Comparison of ENCODE assay signal across 14 cellular contexts in genomic region chr21:46160563-46161179, GRCh38. TPM values are rescaled to one million over a fixed set of nuclear protein-coding genes. Genes with fewer than 3 reads are reported as not detected.
DNase-seq lines count a peak whose midpoint lies in the region; ATAC-seq and TF ChIP-seq lines count a peak whose summit lies in the region.
"Had no signal": no experiment of that assay in that cellular context is flagged by ENCODE, and none has a peak within 500 bp of the region (broad histone marks: within the 10 kb centered on the region; RNA-seq: fewer than 3 reads in every experiment).

No MANE protein-coding gene starts in this region.

- intact Hi-C loops in colonic mucosa (cut with DNase I), result no loop called here

- H3K9me3 ChIP-seq in colonic mucosa, result no peaks in the 10 kb centered on the region
- H3K9me3 ChIP-seq in parathyroid adenoma (ENCODE audit: control insufficient read depth, low read length), result no peaks in the 10 kb centered on the region

- H2AFZ ChIP-seq in parathyroid adenoma, result peak overlapping the region; percentile 58

- H3K4me2 ChIP-seq in parathyroid adenoma (ENCODE audit: low read length), result no peak overlapping the region

- H3K9ac ChIP-seq in colonic mucosa (ENCODE audit: low read depth in 2 of 2, low read length in 2 of 2) (no peak overlapping the region), parathyroid adenoma (no peak overlapping the region)

- TF ChIP-seq CTCF in GM06990 (IDR thresholded peaks at IDR 0.05; ENCODE audit: insufficient read depth, low read length, poor library complexity, severe bottlenecking), result no peak
- no peak for TF ChIP-seq CTCF in colonic mucosa (IDR thresholded peaks at IDR 0.05)
- no peak for TF ChIP-seq CTCF in parathyroid adenoma (IDR thresholded peaks at IDR 0.05)

- H3K79me2 ChIP-seq in parathyroid adenoma, result no peaks in the 10 kb centered on the region

- H3K27ac ChIP-seq in colonic mucosa (no peak overlapping the region), parathyroid adenoma (no peak overlapping the region)

- H3K27me3 ChIP-seq in GM06990 (replicated peaks; ENCODE audit: control insufficient read depth, insufficient read depth, low read length), result no peaks in the 10 kb centered on the region
- H3K27me3 ChIP-seq in colonic mucosa, result no peaks in the 10 kb centered on the region
- H3K27me3 ChIP-seq in parathyroid adenoma (ENCODE audit: control insufficient read depth, insufficient read depth, low read length), result no peaks in the 10 kb centered on the region

- no peak for ATAC-seq in GM19328 (IDR thresholded peaks at IDR 0.05; ENCODE audit: unreplicated experiment)
- ATAC-seq: PC-3 had no signal

- H3K4me1 ChIP-seq in colonic mucosa (no peaks in the 10 kb centered on the region), parathyroid adenoma (no peaks in the 10 kb centered on the region)

- H3K4me3 ChIP-seq in GM06990 (replicated peaks; ENCODE audit: low read depth, low read length) (no peak overlapping the region), colonic mucosa (no peak overlapping the region), parathyroid adenoma (ENCODE audit: low read depth, low read length) (no peak overlapping the region)

- no peaks in the 10 kb centered on the region for H3K36me3 ChIP-seq in GM06990 (ENCODE audit: control insufficient read depth, insufficient read depth, low read length)
- no peaks in the 10 kb centered on the region for H3K36me3 ChIP-seq in colonic mucosa
- H3K36me3 ChIP-seq in parathyroid adenoma (ENCODE audit: control insufficient read depth, insufficient read depth, low read length), result no peaks in the 10 kb centered on the region

- DNase-seq in NCI-H146 (lab: John Stamatoyannopoulos, UW) (peak; percentile 8), NCI-H146 treated with DMSO at 0.1 percent for 48 hours (lab: John Stamatoyannopoulos, UW; ENCODE audit: unreplicated experiment) (no peak), GM06990 (ENCODE audit: extremely low read depth, insufficient read length) (peak; percentile 13), colonic mucosa (peak; percentile 9), SKM-1 treated with dmso at 0.1 percent for 144 hours (lab: John Stamatoyannopoulos, UW; ENCODE audit: unreplicated experiment) (no peak), SHP77 treated with DMSO at 0.1 percent for 48 hours (lab: John Stamatoyannopoulos, UW) (no peak)
- DNase-seq: activated T-cell treated with anti-CD3 and anti-CD28 coated beads for 4 hours; KG1; PC-3; stimulated activated CD4-positive, alpha-beta T cell treated with anti-CD3 and anti-CD28 coated beads, Interleukin-12 subunit alpha, Interleukin-12 subunit beta, amount 100 ng/mL, for 4 hours; substantia nigra; SW 1271 had no signal

RNA-seq across cellular contexts. Expression of gene FTCD, which starts 5.3 kb away (rescaled TPM):
- total RNA-seq in colonic mucosa, result 1 to 10 TPM in 1 of 2 donors, under 1 TPM in 1; 0.45 to 4.2 TPM

RNA-seq across cellular contexts. Expression of gene SPATC1L, which starts 23.6 kb away (rescaled TPM):
- 1 to 10 TPM; 6.2 to 6.9 TPM for total RNA-seq in colonic mucosa

Comparison
In these comparisons a context has a peak if more than half of its experiments do, and no peak if none do; other contexts are left out.
1. DNase-seq: peak in NCI-H146 (single experiment), GM06990 (single experiment) and colonic mucosa (single experiment); none in NCI-H146 treated with DMSO at 0.1 percent for 48 hours (single experiment), SKM-1 treated with dmso at 0.1 percent for 144 hours (single experiment) and SHP77 treated with DMSO at 0.1 percent for 48 hours (single experiment).